Comparison of ENCODE assay signal across 8 cellular contexts in the genomic region with DNA sequence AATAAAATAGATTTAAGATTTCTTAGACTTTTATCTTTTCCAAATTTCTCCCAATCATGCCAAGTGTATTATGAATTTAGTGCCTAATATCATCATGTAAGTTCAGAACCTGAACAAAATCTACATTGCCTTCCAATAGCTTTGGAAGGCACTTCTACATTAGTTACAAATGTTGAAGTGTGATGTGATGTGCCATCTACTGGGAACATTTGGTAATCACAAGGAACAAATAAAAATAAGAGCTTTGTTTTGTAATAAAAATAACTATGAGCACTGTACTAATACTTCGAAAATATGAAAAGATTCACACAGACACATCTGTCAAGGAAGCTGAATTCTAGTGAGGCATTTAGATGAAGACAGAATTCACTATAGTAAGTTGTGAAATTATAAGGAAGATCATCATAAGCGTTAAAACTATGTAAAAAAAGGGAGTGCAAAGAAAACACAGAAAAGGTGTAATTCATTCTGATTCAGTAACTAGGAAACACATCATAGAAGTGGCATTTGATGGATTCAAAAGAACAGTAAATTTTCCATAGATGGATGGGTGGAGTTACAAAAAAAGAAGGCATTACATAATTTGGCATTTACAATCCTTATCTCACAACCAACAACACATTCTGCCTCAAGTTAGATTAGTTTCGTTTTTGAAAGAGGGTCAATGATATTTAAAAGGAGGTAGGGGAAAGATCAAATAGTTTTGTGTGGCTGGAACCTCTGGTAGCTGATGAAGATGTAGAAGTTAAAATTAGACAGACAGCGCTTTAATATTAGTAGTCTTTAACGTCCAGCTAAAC.
A peak's percentile ranks its signal among the peaks of the same experiment; 100 is the strongest.
DNase-seq lines count a peak whose midpoint lies in the region; ATAC-seq and TF ChIP-seq lines count a peak whose summit lies in the region.

No MANE protein-coding gene starts in this region.

- 58 to 59% methylated on average over 5 of the region's 5 CpGs for WGBS in aorta, 2 donors

- H3K4me1 ChIP-seq in aorta (ENCODE audit: control insufficient read depth in 1 of 2, insufficient read depth in 2 of 2, low read length in 2 of 2) = no peaks in the 10 kb centered on the region

- H3K36me3 Mint-ChIP-seq in stimulated activated memory B cell treated with anti-CD40 and anti-IgM and Interleukin-4, amounts not matched to agents 10 μg/mL and 1 μg/mL and 100 μg/mL, for 72 hours = peaks cover 40% of the 10 kb centered on the region

- DNase-seq in GM03348 (ENCODE audit: low spot score) (peak; percentile 30), RKO (ENCODE audit: low spot score) (peak; percentile 60), fibroblast of villous mesenchyme (ENCODE audit: low read depth) (peak; percentile 48), aorta (no peak), NCI-H187 treated with DMSO at 0.1 percent for 48 hours (lab: John Stamatoyannopoulos, UW) (no peak)

- peaks cover 3% of the 10 kb centered on the region for H3K9me3 Mint-ChIP-seq in stimulated activated memory B cell treated with anti-CD40 and anti-IgM and Interleukin-4, amounts not matched to agents 10 μg/mL and 1 μg/mL and 100 μg/mL, for 72 hours

- no peaks in the 10 kb centered on the region for H3K36me3 ChIP-seq in aorta (ENCODE audit: control insufficient read depth in 1 of 2, insufficient read depth in 2 of 2, low read length in 1 of 2)

- TF ChIP-seq CTCF in fibroblast of villous mesenchyme (IDR thresholded peaks at IDR 0.05; ENCODE audit: insufficient read depth, low read depth, low read length) = peak; percentile 48

- H3K4me3 ChIP-seq in fibroblast of villous mesenchyme (ENCODE audit: low read depth, low read length) (no peak overlapping the region), aorta (ENCODE audit: low read length in 2 of 2) (no peak overlapping the region)

- H3K27ac ChIP-seq in aorta (ENCODE audit: low read depth in 1 of 2, low read length in 2 of 2) = no peak overlapping the region

- H3K4me1 Mint-ChIP-seq in stimulated activated memory B cell treated with anti-CD40 and anti-IgM and Interleukin-4, amounts not matched to agents 10 μg/mL and 1 μg/mL and 100 μg/mL, for 72 hours = peaks cover 9% of the 10 kb centered on the region

- H3K27ac Mint-ChIP-seq in stimulated activated memory B cell treated with anti-CD40 and anti-IgM and Interleukin-4, amounts not matched to agents 10 μg/mL and 1 μg/mL and 100 μg/mL, for 72 hours = peak overlapping the region; percentile 48

- H3K27me3 ChIP-seq in aorta (ENCODE audit: control insufficient read depth in 1 of 2, insufficient read depth in 2 of 2, low read length in 1 of 2) = no peaks in the 10 kb centered on the region

- H3K27me3 Mint-ChIP-seq in stimulated activated memory B cell treated with anti-CD40 and anti-IgM and Interleukin-4, amounts not matched to agents 10 μg/mL and 1 μg/mL and 100 μg/mL, for 72 hours = no peaks in the 10 kb centered on the region

- H3K9me3 ChIP-seq in aorta (ENCODE audit: control insufficient read depth, low read length) = no peaks in the 10 kb centered on the region

- H3K4me3 Mint-ChIP-seq in stimulated activated memory B cell treated with anti-CD40 and anti-IgM and Interleukin-4, amounts not matched to agents 10 μg/mL and 1 μg/mL and 100 μg/mL, for 72 hours = no peak overlapping the region

- ATAC-seq in HG02798 (IDR thresholded peaks at IDR 0.05; ENCODE audit: poor library complexity, unreplicated experiment) (peak; percentile 63), aorta (ENCODE audit: low FRiP score) (no peak), HG03095 (IDR thresholded peaks at IDR 0.05; ENCODE audit: unreplicated experiment) (no peak)
- ATAC-seq in stimulated activated memory B cell treated with anti-CD40 and anti-IgM and Interleukin-4, amounts not matched to agents 10 μg/mL and 1 μg/mL and 100 μg/mL, for 72 hours = no peak

- intact Hi-C loops in aorta (cut with DNase I) = no loop called here

Comparison
In these comparisons a context has a peak if more than half of its experiments do, and no peak if none do; other contexts are left out.
1. DNase-seq: peak in GM03348 (single experiment), RKO (single experiment) and fibroblast of villous mesenchyme (single experiment); none in aorta (0 of 2) and NCI-H187 treated with DMSO at 0.1 percent for 48 hours (single experiment).